In genomic region chr2:190207929-190208328, GRCh38 we compare ENCODE assay signal across 18 cellular contexts.
A peak's percentile ranks its signal among the peaks of the same experiment; 100 is the strongest.
DNase-seq lines count a peak whose midpoint lies in the region; ATAC-seq, FAIRE-seq and TF ChIP-seq lines count a peak whose summit lies in the region.
"Had no signal": no experiment of that assay in that cellular context is flagged by ENCODE, and none has a peak within 500 bp of the region (broad histone marks: within the 10 kb centered on the region; RNA-seq: fewer than 3 reads in every experiment).

No MANE protein-coding gene starts in this region.

- CTCF ChIA-PET in A549 (lab: Yijun Ruan, JAX) (interaction anchor here (0.6 kb wide), 1 partner anchor 597 kb away, joined by 3 read pairs; no protein-coding TSS in a partner anchor), H1 (lab: Charles Lee; ENCODE audit: partially characterized antibody) (interaction anchor here (0.8 kb wide), 1 partner anchor 11 kb away, joined by 3 read pairs; no protein-coding TSS in a partner anchor)

- H3K23ac ChIP-seq in H1 (ENCODE audit: insufficient read length), result no peak overlapping the region

- H3K18ac ChIP-seq in H1 (ENCODE audit: extremely low read depth, low read length), result no peak overlapping the region

- H2AK5ac ChIP-seq in H1 (ENCODE audit: low read depth, low read length), result no peak overlapping the region

- no peak overlapping the region for H3K27ac ChIP-seq in A549
- H3K27ac ChIP-seq in H1 (ENCODE audit: low read depth, low read length), result no peak overlapping the region

- H4K91ac ChIP-seq in H1 (replicated peaks; ENCODE audit: insufficient read length, low read length), result no peak overlapping the region

- H3K9me3 ChIP-seq in A549 (no peaks in the 10 kb centered on the region), H1 (ENCODE audit: insufficient read depth in 2 of 2, low read depth in 1 of 2, low read length in 1 of 2) (no peaks in the 10 kb centered on the region)

- H3K79me1 ChIP-seq in H1 (ENCODE audit: low read depth, low read length), result no peaks in the 10 kb centered on the region

- no peaks in the 10 kb centered on the region for H3K79me2 ChIP-seq in H1 (ENCODE audit: control insufficient read depth in 1 of 2, insufficient read depth in 2 of 2, low read length in 2 of 2)

- no peaks in the 10 kb centered on the region for H4K20me1 ChIP-seq in H1 (replicated peaks in 1 of 2; ENCODE audit: control insufficient read depth in 1 of 2, insufficient read depth in 2 of 2, low read length in 2 of 2)

- FAIRE-seq in A549 (lab: Jason Lieb, UNC) (no peak), GM12892 (lab: Jason Lieb, UNC) (peak; percentile 81), H54 (lab: Jason Lieb, UNC) (peak; percentile 38), H1 (lab: Jason Lieb, UNC) (no peak)
- FAIRE-seq: HTR-8/SVneo had no signal

- H2AFZ ChIP-seq in H1 (ENCODE audit: low read length), result no peak overlapping the region

- H3K4me1 ChIP-seq in A549, result no peaks in the 10 kb centered on the region; the same call in 2 of the 3 replicates
- H3K4me1 ChIP-seq in H1 (replicated peaks in 1 of 4; ENCODE audit: control insufficient read depth in 3 of 4, insufficient read depth in 4 of 4, low read length in 3 of 4), result no peaks in the 10 kb centered on the region

- H3K4me1 Mint-ChIP-seq in progenitor cell of endocrine pancreas (ENCODE audit: low read depth), result no peaks in the 10 kb centered on the region

- H3K23me2 ChIP-seq in H1 (ENCODE audit: low read depth, low read length), result no peaks in the 10 kb centered on the region

- ATAC-seq in A549, result no peak
- no peak for ATAC-seq in left lobe of liver

- no peak overlapping the region for H4K5ac ChIP-seq in H1 (ENCODE audit: insufficient read length, low read depth, low read length)

- H3K14ac ChIP-seq in H1 (ENCODE audit: insufficient read length), result no peak overlapping the region

- no peak overlapping the region for H3K4ac ChIP-seq in H1 (replicated peaks; ENCODE audit: insufficient read length, low read depth, low read length)

- H2BK20ac ChIP-seq in H1 (ENCODE audit: low read length), result no peak overlapping the region

- H2BK15ac ChIP-seq in H1 (ENCODE audit: low read length), result no peak overlapping the region

- no peak overlapping the region for H3K27ac Mint-ChIP-seq in progenitor cell of endocrine pancreas
- H3K27ac Mint-ChIP-seq: B cell; CD4-positive, alpha-beta T cell; HFFc6 had no signal

- TF ChIP-seq CTCF in A549 (IDR thresholded peaks at IDR 0.05) (no peak), H1 (IDR thresholded peaks at IDR 0.05; ENCODE audit: control extremely low read depth in 1 of 3, insufficient read depth in 1 of 3, low read depth in 1 of 3, low read length in 3 of 3) (no peak), progenitor cell of endocrine pancreas (IDR thresholded peaks at IDR 0.05; ENCODE audit: unreplicated experiment) (no peak)

- no peak overlapping the region for H3K9ac ChIP-seq in H1 (replicated peaks in 1 of 4; ENCODE audit: extremely low read depth in 1 of 4, low read depth in 3 of 4, low read length in 3 of 4)

- H4K8ac ChIP-seq in H1 (ENCODE audit: extremely low read depth, insufficient read depth, low read length), result no peak overlapping the region

- TF ChIP-seq EP300 in A549 (IDR thresholded peaks at IDR 0.05) (no peak), H1 (IDR thresholded peaks at IDR 0.05; ENCODE audit: borderline replicate concordance in 1 of 2, low read depth in 2 of 2, low read length in 2 of 2) (no peak)

- no peaks in the 10 kb centered on the region for H3K27me3 ChIP-seq in H1 (replicated peaks in 1 of 4; ENCODE audit: control insufficient read depth in 3 of 4, extremely low read depth in 1 of 4, insufficient read depth in 3 of 4, low read length in 3 of 4)

- TF ChIP-seq RAD21 in A549 (conservative IDR thresholded peaks at IDR 0.05 in 1 of 2, IDR thresholded peaks at IDR 0.05 in 1 of 2) (no peak), H1 (IDR thresholded peaks at IDR 0.05 in 1 of 2, conservative IDR thresholded peaks at IDR 0.05 in 1 of 2; ENCODE audit: low read depth in 2 of 2, low read length in 2 of 2) (no peak)

- H3K36me3 Mint-ChIP-seq in progenitor cell of endocrine pancreas (ENCODE audit: insufficient read depth), result peaks cover 5% of the 10 kb centered on the region

- no peaks in the 10 kb centered on the region for H3K9me3 Mint-ChIP-seq in progenitor cell of endocrine pancreas (ENCODE audit: low read depth)
- H3K9me3 Mint-ChIP-seq: CD4-positive, alpha-beta T cell; HFFc6 had no signal

- no peak for DNase-seq in A549 (ENCODE audit: low read depth in 1 of 2, low spot score in 1 of 2)
- no peak for DNase-seq in GM12892 (ENCODE audit: insufficient read length)
- DNase-seq in H54 (ENCODE audit: insufficient read length, low spot score), result no peak
- no peak for DNase-seq in H1 (ENCODE audit: low read depth in 1 of 2, low spot score in 2 of 2)
- DNase-seq in NCI-H1105 (lab: John Stamatoyannopoulos, UW), result no peak
- no peak for DNase-seq in left lobe of liver (ENCODE audit: low spot score)
- no peak for DNase-seq in progenitor cell of endocrine pancreas (ENCODE audit: low spot score, unreplicated experiment)
- DNase-seq: C1 segment of cervical spinal cord; Calu3; CD4-positive, alpha-beta T cell; DMS 273 treated with DMSO at 0.1 percent for 48 hours; GDM1; GOT3; HCEC 1CT; HFFc6; KBM-7 had no signal

- WGBS in A549 (ENCODE audit: missing lambda C conversion rate), result 87% methylated on average over 2 of the region's 2 CpGs
- 98% methylated on average over 2 of the region's 2 CpGs; no CpG with 5 or more reads in 1 of the 2 experiments for WGBS in H1 (ENCODE audit: extremely low coverage in 1 of 2, insufficient coverage in 1 of 2, insufficient read length in 1 of 2, insufficient replicate concordance in 2 of 2, low coverage in 1 of 2, low lambda C conversion rate in 2 of 2, missing lambda C conversion rate in 1 of 2), 2 experiments

- H3K4me2 ChIP-seq in A549 (no peak overlapping the region), H1 (ENCODE audit: insufficient read depth in 1 of 2, low read depth in 2 of 2, low read length in 2 of 2) (no peak overlapping the region)

- no peak for TF ChIP-seq POLR2A in A549 (IDR thresholded peaks at IDR 0.05; ENCODE audit: low read length)
- TF ChIP-seq POLR2A in GM12892 (IDR thresholded peaks at IDR 0.05; ENCODE audit: low read depth, low read length), result no peak
- no peak for TF ChIP-seq POLR2A in H54 (IDR thresholded peaks at IDR 0.05; ENCODE audit: low read depth, low read length)
- TF ChIP-seq POLR2A in H1 (IDR thresholded peaks at IDR 0.05; ENCODE audit: control extremely low read depth in 1 of 2, low read depth in 2 of 2, low read length in 2 of 2), result no peak

- POLR2A ChIA-PET in A549 (lab: Yijun Ruan, JAX) (no interaction called here), H1 (lab: Charles Lee; ENCODE audit: partially characterized antibody) (interaction anchor here (0.7 to 1.2 kb wide), 2 partner anchors 82 to 429 kb away, joined by 3 to 4 read pairs; no protein-coding TSS in a partner anchor)

- H3K36me3 ChIP-seq in H1 (ENCODE audit: control insufficient read depth in 2 of 4, insufficient read depth in 4 of 4, low read length in 3 of 4), result peaks cover 0 to 6% (median 0%) of the 10 kb centered on the region in 4 experiments; a peak in 1 of 8 replicates

- no peak overlapping the region for H3K56ac ChIP-seq in H1 (replicated peaks; ENCODE audit: insufficient read length, low read depth, low read length)

- H3K27me3 Mint-ChIP-seq in progenitor cell of endocrine pancreas, result no peaks in the 10 kb centered on the region
- H3K27me3 Mint-ChIP-seq: B cell; CD4-positive, alpha-beta T cell had no signal

- no peak overlapping the region for H3K4me3 Mint-ChIP-seq in progenitor cell of endocrine pancreas (ENCODE audit: low read depth)
- H3K4me3 Mint-ChIP-seq: B cell; CD4-positive, alpha-beta T cell; HFFc6 had no signal

- no peak overlapping the region for H2BK12ac ChIP-seq in H1 (ENCODE audit: low read depth, low read length)

- no peak overlapping the region for H3K4me3 ChIP-seq in A549
- no peak overlapping the region for H3K4me3 ChIP-seq in H1 (ENCODE audit: extremely low read depth in 1 of 4, insufficient read depth in 2 of 4, low read depth in 3 of 4, low read length in 4 of 4)

- no peak overlapping the region for H2BK120ac ChIP-seq in H1 (replicated peaks; ENCODE audit: low read depth, low read length)

- H2BK5ac ChIP-seq in H1 (ENCODE audit: low read depth, low read length), result no peak overlapping the region

TF ChIP-seq in A549, 52 proteins besides CTCF, POLR2A, EP300 and RAD21 (continues in another document):
- TF ChIP-seq HMGXB4 (CRISPR knock-in tag; IDR thresholded peaks at IDR 0.05; ENCODE audit: borderline replicate concordance), result no peak
- no peak for TF ChIP-seq NR3C1 (IDR thresholded peaks at IDR 0.05)

TF ChIP-seq in H1, 55 proteins besides CTCF, POLR2A, EP300 and RAD21:
- TF ChIP-seq MAFK (IDR thresholded peaks at IDR 0.05; ENCODE audit: low read depth, low read length), result peak; percentile 37; the same call in 1 of the 2 replicates
- TF ChIP-seq SAP30 (IDR thresholded peaks at IDR 0.05; ENCODE audit: insufficient read depth, insufficient replicate concordance, low read length), result no peak

Comparison
In these comparisons a context has a peak if more than half of its experiments do, and no peak if none do; other contexts are left out.
1. Of the 18 proteins assayed by ChIP-seq in both H1 and A549: peak only in H1: none; only in A549: none; in both: MAFK; in neither: 17.